ENCODE assay signal across 8 cellular contexts in genomic region chr2:218659258-218659987, GRCh38. TPM values are rescaled to one million over a fixed set of nuclear protein-coding genes. Genes with fewer than 3 reads are reported as not detected.
DNase-seq lines count a peak whose midpoint lies in the region; ATAC-seq and TF ChIP-seq lines count a peak whose summit lies in the region.

TSS of gene BCS1L (plus strand) at chr2:218659683. CDS start at chr2:218660988, 1,305 bp downstream.
TSS of gene ZNF142 (minus strand) at chr2:218659623. CDS start at chr2:218656429, 3,194 bp downstream.

- H3K27me3 ChIP-seq in right atrium auricular region (no peaks in the 10 kb centered on the region), psoas muscle (ENCODE audit: insufficient read depth in 3 of 3, low read length in 2 of 3) (no peaks in the 10 kb centered on the region)

- no peaks in the 10 kb centered on the region for H3K9me3 ChIP-seq in right atrium auricular region
- no peaks in the 10 kb centered on the region for H3K9me3 ChIP-seq in psoas muscle

- H3K4me1 ChIP-seq in right atrium auricular region (peaks cover 0 to 31% of the 10 kb centered on the region in 2 donors), psoas muscle (peaks cover 48% of the 10 kb centered on the region), urinary bladder (ENCODE audit: insufficient read depth) (no peaks in the 10 kb centered on the region)

- DNase-seq in NCI-H187 treated with DMSO at 0.1 percent for 48 hours (lab: John Stamatoyannopoulos, UW): peak; percentile 72
- DNase-seq in T-helper 2 cell: peak; percentile 68 to 94 (median 87)
- peak; percentile 52 to 97 (median 88) for DNase-seq in anterior cingulate cortex (lab: John Stamatoyannopoulos, UW)
- DNase-seq in right atrium auricular region (ENCODE audit: low spot score): peak; percentile 92
- peak; percentile 93 to 95 for DNase-seq in psoas muscle

- ATAC-seq in GM18499 (IDR thresholded peaks at IDR 0.05; ENCODE audit: insufficient read depth, unreplicated experiment) (peak; percentile 43), HG02938 (IDR thresholded peaks at IDR 0.05; ENCODE audit: unreplicated experiment) (peak; percentile 92), psoas muscle (peak; percentile 82 to 88 (median 85))

- 0 to 1% (median 1%) methylated on average over 48 to 49 of the region's 49 CpGs for WGBS in psoas muscle, 3 donors
- WGBS in urinary bladder: under 1% methylated on average over 49 of the region's 49 CpGs

- peaks cover 45% of the 10 kb centered on the region for H3K36me3 ChIP-seq in right atrium auricular region
- H3K36me3 ChIP-seq in psoas muscle (ENCODE audit: insufficient read depth in 1 of 2, low read depth in 1 of 2): peaks cover 0 to 71% of the 10 kb centered on the region in 2 donors
- no peaks in the 10 kb centered on the region for H3K36me3 ChIP-seq in urinary bladder (ENCODE audit: insufficient read depth)

- peak within 1 kb of the TSS; percentile 68 to 70 for H3K4me3 ChIP-seq in right atrium auricular region
- H3K4me3 ChIP-seq in psoas muscle: peak within 1 kb of the TSS; percentile 95
- peak within 1 kb of the TSS; percentile 77 for H3K4me3 ChIP-seq in urinary bladder (ENCODE audit: low read depth, low read length)

- H3K27ac ChIP-seq in right atrium auricular region (peak within 1 kb of the TSS; percentile 65 to 68), psoas muscle (peak within 1 kb of the TSS; percentile 84), urinary bladder (ENCODE audit: low read depth) (peak within 1 kb of the TSS; percentile 40)

- intact Hi-C loops in psoas muscle (cut with DNase I): loop anchor here in 1 of 2 donors (5.0 kb wide), 3 partner anchors 52 to 252 kb away; partner anchors contain the start of gene PLCD4

- no peak for TF ChIP-seq CTCF in right atrium auricular region (IDR thresholded peaks at IDR 0.05)
- no peak for TF ChIP-seq CTCF in psoas muscle (IDR thresholded peaks at IDR 0.05)

RNA-seq across cellular contexts. Expression of gene BCS1L, which starts in this region (rescaled TPM):
- 10 to 100 TPM; 16.8 to 21.2 TPM for total RNA-seq in right atrium auricular region
- 10 to 100 TPM; 24.3 to 40.5 (median 26.8) TPM for total RNA-seq in psoas muscle
- polyA plus RNA-seq in psoas muscle: 10 to 100 TPM; 13.1 to 50.1 (median 31.4) TPM
- total RNA-seq in urinary bladder: 24.3 TPM
- polyA plus RNA-seq in urinary bladder: 39.5 TPM

RNA-seq across cellular contexts. Expression of gene ZNF142, which starts in this region (rescaled TPM):
- 10 to 100 TPM; 13.6 to 17.9 TPM for total RNA-seq in right atrium auricular region
- 10 to 100 TPM; 12.0 to 33.5 (median 30.1) TPM for total RNA-seq in psoas muscle
- polyA plus RNA-seq in psoas muscle: 10 to 100 TPM in 1 of 3 donors, 1 to 10 TPM in 2; 1.8 to 21.9 (median 6.9) TPM
- total RNA-seq in urinary bladder: 8.5 TPM
- polyA plus RNA-seq in urinary bladder: 12.8 TPM

Comparison
In these comparisons a context has a peak if more than half of its experiments do, and no peak if none do; other contexts are left out.
1. Peak in every context shown above with its lines: DNase-seq, ATAC-seq, H3K4me3 ChIP-seq and H3K27ac ChIP-seq.